Comparison of ENCODE assay signal across 9 cellular contexts in the genomic region with DNA sequence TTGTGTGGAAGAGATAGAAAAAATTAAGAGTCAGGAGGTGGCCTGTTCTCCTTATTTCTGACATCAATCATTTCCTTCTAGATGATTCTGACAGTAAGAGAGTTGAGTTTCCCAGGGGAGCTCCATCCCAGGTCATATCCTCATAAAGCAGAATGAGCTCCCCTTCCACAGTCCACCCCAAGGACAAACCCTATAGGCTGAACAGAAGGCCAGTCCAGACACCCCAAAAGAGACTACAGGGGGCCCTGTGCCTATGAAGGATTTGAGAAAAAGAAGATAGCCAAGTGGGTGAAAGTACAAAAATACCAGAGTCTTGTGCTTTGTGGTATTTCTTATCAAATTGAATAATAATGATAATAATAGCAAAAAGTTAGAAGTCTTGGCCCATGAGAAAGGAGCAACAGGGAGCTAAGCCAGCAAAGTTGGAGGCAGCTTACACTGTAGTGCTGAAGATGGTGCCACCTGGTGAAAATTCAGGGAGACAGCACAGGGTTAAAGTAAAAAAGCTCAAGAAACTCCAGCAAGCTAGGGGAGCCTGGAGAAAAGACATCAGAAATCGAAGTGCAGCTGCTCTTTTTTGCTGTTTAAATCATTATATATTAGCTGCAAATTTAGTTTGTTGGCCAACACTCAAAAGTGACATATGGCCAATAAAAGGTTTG. TPM values are rescaled to one million over a fixed set of nuclear protein-coding genes. Genes with fewer than 3 reads are reported as not detected.
A peak's percentile ranks its signal among the peaks of the same experiment; 100 is the strongest.
DNase-seq lines count a peak whose midpoint lies in the region; FAIRE-seq and TF ChIP-seq lines count a peak whose summit lies in the region.
"Had no signal": no experiment of that assay in that cellular context is flagged by ENCODE, and none has a peak within 500 bp of the region (broad histone marks: within the 10 kb centered on the region; RNA-seq: fewer than 3 reads in every experiment).

No MANE protein-coding gene starts in this region.

- no peaks in the 10 kb centered on the region for H3K9me2 ChIP-seq in GM23248 (ENCODE audit: insufficient read depth)

- no peaks in the 10 kb centered on the region for H3F3A ChIP-seq in GM23248 (ENCODE audit: insufficient read depth)

- TF ChIP-seq CTCF in AG04449 (IDR thresholded peaks at IDR 0.05; ENCODE audit: insufficient read depth, low read length, missing control alignments): peak; percentile 38
- TF ChIP-seq CTCF in testis (IDR thresholded peaks at IDR 0.05): peak in 2 of 3 experiments; percentile 28 to 38
- no peak for TF ChIP-seq CTCF in uterus (IDR thresholded peaks at IDR 0.05)

- H3K4me1 ChIP-seq in GM23248 (ENCODE audit: insufficient read depth) (peaks cover 6% of the 10 kb centered on the region; the same call in 1 of the 2 replicates), testis (no peaks in the 10 kb centered on the region), uterus (no peaks in the 10 kb centered on the region)

- 0 to 5% methylated on average over 1 of the region's 1 CpG for WGBS in GM23248 (ENCODE audit: low coverage in 1 of 2, low lambda C conversion rate in 2 of 2, missing lambda C conversion rate in 2 of 2), 2 experiments
- WGBS in testis, 2 donors: 33 to 44% methylated on average over 1 of the region's 1 CpG

- H3K4me2 ChIP-seq in GM23248 (ENCODE audit: unreplicated experiment): no peak overlapping the region

- no peaks in the 10 kb centered on the region for H3K79me2 ChIP-seq in GM23248 (ENCODE audit: insufficient read depth)

- H3K9me3 ChIP-seq in GM23248 (ENCODE audit: low read depth) (no peaks in the 10 kb centered on the region), testis (no peaks in the 10 kb centered on the region), uterus (no peaks in the 10 kb centered on the region)

- peak; percentile 26 for FAIRE-seq in endometrium (lab: Jason Lieb, UNC)
- FAIRE-seq: GM18507 had no signal

- in situ Hi-C loops in GM23248 (cut with MboI): no loop called here

- H3K36me3 ChIP-seq in GM23248 (ENCODE audit: low read depth): no peaks in the 10 kb centered on the region
- no peaks in the 10 kb centered on the region for H3K36me3 ChIP-seq in testis (ENCODE audit: low read depth, missing control alignments)
- no peaks in the 10 kb centered on the region for H3K36me3 ChIP-seq in uterus

- DNase-seq in AG04449 (ENCODE audit: low read depth, low spot score) (no peak), GM23248 (peak; percentile 32), NCI-H2196 (lab: John Stamatoyannopoulos, UW; ENCODE audit: unreplicated experiment) (peak; percentile 8), testis (peak; percentile 20), uterus (no peak), middle frontal gyrus (ENCODE audit: extremely low spot score, low spot score) (no peak), mesenteric fat pad (ENCODE audit: low spot score) (no peak)

- H3K27me3 ChIP-seq in GM23248 (replicated peaks; ENCODE audit: insufficient read depth): 0 out of 2 replicates have a peak, but pooled peaks cover 22% of the 10 kb centered on the region
- H3K27me3 ChIP-seq in testis: no peaks in the 10 kb centered on the region
- H3K27me3 ChIP-seq in uterus: no peaks in the 10 kb centered on the region

- no peak overlapping the region for H3K9ac ChIP-seq in GM23248

- no peaks in the 10 kb centered on the region for H4K20me1 ChIP-seq in GM23248 (ENCODE audit: insufficient read depth)

- H3K4me3 ChIP-seq in AG04449 (ENCODE audit: low read depth, low read length) (no peak overlapping the region), GM23248 (no peak overlapping the region), testis (no peak overlapping the region), uterus (no peak overlapping the region)

- intact Hi-C loops in testis (cut with DNase I; ENCODE audit: low total_unique reads): no loop called here
- intact Hi-C loops in uterus (cut with DNase I; ENCODE audit: low total_unique reads): no loop called here

- H3K27ac ChIP-seq in GM23248 (no peak overlapping the region), testis (no peak overlapping the region), uterus (no peak overlapping the region)

- TF ChIP-seq POLR2A in testis (IDR thresholded peaks at IDR 0.05): no peak
- TF ChIP-seq POLR2A in uterus (IDR thresholded peaks at IDR 0.05): no peak

- no peak overlapping the region for H2AFZ ChIP-seq in GM23248

- POLR2A ChIA-PET in AG04449 (lab: Yijun Ruan, JAX): no interaction called here

- CTCF ChIA-PET in AG04449 (lab: Yijun Ruan, JAX): interaction anchor here (0.6 to 3.9 kb wide), 8 partner anchors 11 to 890 kb away, joined by 3 to 45 read pairs (median 4); partner anchors contain the start of gene SEMA6D

RNA-seq across cellular contexts. Expression of gene SLC24A5, which starts 35.9 kb away (rescaled TPM):
- not detected in 2 replicates for total RNA-seq in GM23248 (2014; rRNA removed; shearing (Covaris generic))
- not detected in 2 replicates for polyA plus RNA-seq in GM23248 (2016; fragmentation: Nextera tagmentation; extraction: Ambion mirVana)
- under 1 TPM in 1 of 2 donors, not detected in 1; 0.63 TPM for total RNA-seq in testis
- 1.8 TPM for polyA plus RNA-seq in testis (ENCODE audit: insufficient read depth, low read depth, low replicate concordance)
- under 1 TPM in 1 of 4 donors, not detected in 3; 0.29 TPM for total RNA-seq in uterus
- not detected for total RNA-seq in mesenteric fat pad

Comparison
In these comparisons a context has a peak if more than half of its experiments do, and no peak if none do; other contexts are left out.
1. DNase-seq: peak in GM23248 (single experiment), NCI-H2196 (single experiment) and testis (single experiment); none in AG04449 (single experiment), uterus (0 of 2), middle frontal gyrus (single experiment) and mesenteric fat pad (single experiment).
2. CTCF ChIP-seq: peak in AG04449 (single experiment) and testis (2 of 3); none in uterus (0 of 4).